Comparison of ENCODE assay signal across 26 cellular contexts in genomic region chr14:85604021-85604420, GRCh38.
"Had no signal": no experiment of that assay in that cellular context is flagged by ENCODE, and none has a peak within 500 bp of the region (broad histone marks: within the 10 kb centered on the region; RNA-seq: fewer than 3 reads in every experiment).

No MANE protein-coding gene starts in this region.

- H3K27me3 ChIP-seq: colonic mucosa, esophagus muscularis mucosa, foreskin keratinocyte, gastroesophageal sphincter, heart right ventricle, left lung, neutrophil, right atrium auricular region, stomach, thyroid gland, vagina had no signal

- H3K9me3 Mint-ChIP-seq: dendritic cell treated with granulocyte-macrophage colony-stimulating factor and Interleukin-4, amounts not matched to agents 40 ng/mL and 50 ng/mL, for 4 days; neural crest cell had no signal

- H3K4me3 ChIP-seq: colonic mucosa, esophagus muscularis mucosa, gastroesophageal sphincter, heart right ventricle, left lung, prostate gland, right atrium auricular region, stomach, thyroid gland, vagina had no signal

- H3K4me1 Mint-ChIP-seq: naive thymus-derived CD4-positive, alpha-beta T cell; stimulated activated effector memory CD8-positive, alpha-beta T cell treated with anti-CD3 and anti-CD28 coated beads, Interleukin-12 subunit alpha, Interleukin-12 subunit beta, amount 100 ng/mL, for 72 hours had no signal

- H2AFZ ChIP-seq: parathyroid adenoma had no signal

- H3K36me3 Mint-ChIP-seq: naive thymus-derived CD4-positive, alpha-beta T cell; stimulated activated effector memory CD8-positive, alpha-beta T cell treated with anti-CD3 and anti-CD28 coated beads, Interleukin-12 subunit alpha, Interleukin-12 subunit beta, amount 100 ng/mL, for 72 hours had no signal

- H3K79me2 ChIP-seq: parathyroid adenoma had no signal

- H3K4me1 ChIP-seq: colonic mucosa, esophagus muscularis mucosa, gastroesophageal sphincter, left lung, parathyroid adenoma, prostate gland, right atrium auricular region, stomach, thyroid gland, vagina had no signal

- H3K9ac ChIP-seq: parathyroid adenoma had no signal

- DNase-seq: colonic mucosa; effector CD8-positive, alpha-beta T cell; foreskin keratinocyte; heart right ventricle; hippocampal formation; left cardiac atrium; left lung; mesenchymal stem cell; midbrain; naive thymus-derived CD4-positive, alpha-beta T cell; stimulated activated CD4-positive, alpha-beta T cell treated with anti-CD3 and anti-CD28 coated beads, Interleukin-2, amount 100 ng/mL, for 24 hours; stimulated activated CD4-positive, alpha-beta T cell treated with anti-CD3 and anti-CD28 coated beads, Interleukin-4, amount 100 ng/mL, for 24 hours; stimulated activated naive CD4-positive, alpha-beta T cell treated with Interleukin-2 at 50 U/mL for 16 hours; stomach; thyroid gland; trophoblast cell had no signal

- H3K27me3 Mint-ChIP-seq: dendritic cell treated with granulocyte-macrophage colony-stimulating factor and Interleukin-4, amounts not matched to agents 40 ng/mL and 50 ng/mL, for 4 days; naive thymus-derived CD4-positive, alpha-beta T cell had no signal

- H3K27ac ChIP-seq: colonic mucosa, esophagus muscularis mucosa, foreskin keratinocyte, gastroesophageal sphincter, heart right ventricle, left lung, neutrophil, parathyroid adenoma, prostate gland, right atrium auricular region, stomach, thyroid gland, vagina had no signal

- H3K27ac Mint-ChIP-seq: dendritic cell treated with granulocyte-macrophage colony-stimulating factor and Interleukin-4, amounts not matched to agents 40 ng/mL and 50 ng/mL, for 4 days; naive thymus-derived CD4-positive, alpha-beta T cell; stimulated activated effector memory CD8-positive, alpha-beta T cell treated with anti-CD3 and anti-CD28 coated beads, Interleukin-12 subunit alpha, Interleukin-12 subunit beta, amount 100 ng/mL, for 72 hours had no signal

- H3K4me3 Mint-ChIP-seq: dendritic cell treated with granulocyte-macrophage colony-stimulating factor and Interleukin-4, amounts not matched to agents 40 ng/mL and 50 ng/mL, for 4 days; naive thymus-derived CD4-positive, alpha-beta T cell; neural crest cell; stimulated activated effector memory CD8-positive, alpha-beta T cell treated with anti-CD3 and anti-CD28 coated beads, Interleukin-12 subunit alpha, Interleukin-12 subunit beta, amount 100 ng/mL, for 72 hours had no signal

- H3K9me3 ChIP-seq: colonic mucosa, esophagus muscularis mucosa, gastroesophageal sphincter, heart right ventricle, left lung, neutrophil, prostate gland, right atrium auricular region, stomach, thyroid gland, vagina had no signal

- H3K36me3 ChIP-seq: colonic mucosa, esophagus muscularis mucosa, gastroesophageal sphincter, heart right ventricle, left lung, neutrophil, prostate gland, right atrium auricular region, stomach, thyroid gland, vagina had no signal
